Comparison of ENCODE assay signal across 21 cellular contexts in the genomic region with DNA sequence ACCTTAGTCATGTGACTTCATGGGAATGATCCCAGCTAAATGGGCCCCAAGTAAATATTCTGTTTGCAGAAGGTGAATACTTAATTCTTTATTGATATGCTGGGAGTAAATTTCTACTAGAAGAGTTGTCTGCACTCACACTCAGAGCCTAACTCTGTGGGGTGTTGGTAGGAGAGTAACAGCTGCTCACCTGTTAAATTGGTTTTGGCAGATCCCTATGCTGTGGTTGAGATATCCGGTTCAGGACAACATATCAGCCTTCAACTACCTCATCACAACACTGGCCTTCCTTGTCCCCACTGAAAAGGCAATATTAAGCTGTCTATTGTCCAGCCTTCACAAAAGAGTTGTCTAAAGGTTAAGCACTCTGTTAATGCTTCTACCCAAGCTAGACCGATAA.
DNase-seq lines count a peak whose midpoint lies in the region; ATAC-seq, FAIRE-seq and TF ChIP-seq lines count a peak whose summit lies in the region.
"Had no signal": no experiment of that assay in that cellular context is flagged by ENCODE, and none has a peak within 500 bp of the region (broad histone marks: within the 10 kb centered on the region; RNA-seq: fewer than 3 reads in every experiment).

No MANE protein-coding gene starts in this region.

- BruUV-seq in GM12878 (replicated peaks; lab: Mats Ljungman, UMichigan), result no TSS peak

- no peak for TF ChIP-seq CTCF in A549 (IDR thresholded peaks at IDR 0.05)
- no peak for TF ChIP-seq CTCF in MM.1S (IDR thresholded peaks at IDR 0.05; ENCODE audit: low read length)
- no peak for TF ChIP-seq CTCF in GM12878 (IDR thresholded peaks at IDR 0.05 in 2 of 3, conservative IDR thresholded peaks at IDR 0.05 in 1 of 3; ENCODE audit: control insufficient read depth in 2 of 3, extremely low read depth in 1 of 3, insufficient read depth in 1 of 3, low read depth in 3 of 3, low read length in 3 of 3)
- no peak for TF ChIP-seq CTCF in nephron (IDR thresholded peaks at IDR 0.05; ENCODE audit: unreplicated experiment in 3 of 3)

- H3K9ac ChIP-seq in MM.1S (ENCODE audit: low read length), result no peak overlapping the region
- no peak overlapping the region for H3K9ac ChIP-seq in GM12878 (ENCODE audit: control insufficient read depth, insufficient read depth, low read length)
- H3K9ac ChIP-seq: BLaER1, GM23248 had no signal

- no peak overlapping the region for H3K4me3 ChIP-seq in A549
- no peak overlapping the region for H3K4me3 ChIP-seq in MM.1S (ENCODE audit: low read length)
- no peak overlapping the region for H3K4me3 ChIP-seq in GM12878
- H3K4me3 ChIP-seq: BLaER1, GM23248 had no signal

- FAIRE-seq in A549 (lab: Jason Lieb, UNC), result no peak
- no peak for FAIRE-seq in GM12878 (lab: Jason Lieb, UNC)
- FAIRE-seq in urothelium cell line (lab: Jason Lieb, UNC), result no peak
- FAIRE-seq: H54, HTR-8/SVneo had no signal

- POLR2A ChIA-PET in A549 (lab: Yijun Ruan, JAX) (no interaction called here), GM12878 (lab: Charles Lee) (no interaction called here)

- TF ChIP-seq POLR2A in A549 (IDR thresholded peaks at IDR 0.05; ENCODE audit: low read length) (no peak), GM12878 (IDR thresholded peaks at IDR 0.05; ENCODE audit: low read depth, low read length) (no peak)

- H3K4me1 Mint-ChIP-seq in nephron, result peaks cover 8% of the 10 kb centered on the region
- H3K4me1 Mint-ChIP-seq in immature natural killer cell, result peaks cover 0 to 4% of the 10 kb centered on the region in 2 donors
- H3K4me1 Mint-ChIP-seq: CD14-positive monocyte; CD4-positive, alpha-beta memory T cell; IgD-negative memory B cell had no signal

- TF ChIP-seq RAD21 in A549 (conservative IDR thresholded peaks at IDR 0.05 in 1 of 2, IDR thresholded peaks at IDR 0.05 in 1 of 2) (no peak), GM12878 (IDR thresholded peaks at IDR 0.05; ENCODE audit: insufficient read depth, low read depth, low read length) (no peak)

- no peak for TF ChIP-seq EP300 in A549 (IDR thresholded peaks at IDR 0.05)
- TF ChIP-seq EP300 in GM12878 (IDR thresholded peaks at IDR 0.05; ENCODE audit: borderline replicate concordance in 1 of 2, control insufficient read depth in 1 of 2, low read depth in 2 of 2, low read length in 2 of 2), result no peak; a peak in 1 of 4 replicates

- WGBS in A549 (ENCODE audit: missing lambda C conversion rate), result 14% methylated on average over 2 of the region's 2 CpGs
- WGBS in GM12878 (ENCODE audit: insufficient coverage, insufficient replicate concordance, low lambda C conversion rate, missing lambda C conversion rate), result 41% methylated on average over 2 of the region's 2 CpGs

- no peaks in the 10 kb centered on the region for H3K79me2 ChIP-seq in MM.1S (ENCODE audit: low read length)
- no peaks in the 10 kb centered on the region for H3K79me2 ChIP-seq in GM12878 (ENCODE audit: control insufficient read depth, insufficient read depth, low read length)

- H3K36me3 Mint-ChIP-seq in nephron (ENCODE audit: low read depth) (no peaks in the 10 kb centered on the region), immature natural killer cell (no peaks in the 10 kb centered on the region)
- H3K36me3 Mint-ChIP-seq: CD14-positive monocyte; CD4-positive, alpha-beta memory T cell; IgD-negative memory B cell had no signal

- RAD21 ChIA-PET in GM12878 (lab: Charles Lee; ENCODE audit: unreplicated experiment), result interaction anchor here (1.3 kb wide), 1 partner anchor 140 kb away, joined by 3 read pairs; no protein-coding TSS in a partner anchor

- H3K27ac Mint-ChIP-seq in nephron (peak overlapping the region in 2 of 3 experiments; percentile 78 to 79), immature natural killer cell (no peak overlapping the region)
- H3K27ac Mint-ChIP-seq: CD4-positive, alpha-beta memory T cell; IgD-negative memory B cell had no signal

- in situ Hi-C loops in GM12878 (cut with MboI), result no loop called here

- H3K27me3 Mint-ChIP-seq in nephron (ENCODE audit: low read depth) (no peaks in the 10 kb centered on the region), immature natural killer cell (ENCODE audit: low read depth in 3 of 3) (peaks cover 0 to 2% (median 0%) of the 10 kb centered on the region in 3 donors)
- H3K27me3 Mint-ChIP-seq: CD4-positive, alpha-beta memory T cell; IgD-negative memory B cell had no signal

- H3K36me3 ChIP-seq in MM.1S (replicated peaks; ENCODE audit: insufficient read depth, low read length), result no peaks in the 10 kb centered on the region
- no peaks in the 10 kb centered on the region for H3K36me3 ChIP-seq in GM12878 (ENCODE audit: control insufficient read depth in 2 of 2, insufficient read depth in 2 of 2, low read length in 1 of 2)
- H3K36me3 ChIP-seq: BLaER1 had no signal

- H2AFZ ChIP-seq in MM.1S (ENCODE audit: low read length) (no peak overlapping the region), GM12878 (ENCODE audit: control insufficient read depth, low read depth, low read length) (no peak overlapping the region)
- H2AFZ ChIP-seq: GM23248 had no signal

- H3K4me1 ChIP-seq in A549 (no peaks in the 10 kb centered on the region), MM.1S (ENCODE audit: low read length) (peaks cover 19% of the 10 kb centered on the region), GM12878 (ENCODE audit: control insufficient read depth, insufficient read depth, low read length) (no peaks in the 10 kb centered on the region)
- H3K4me1 ChIP-seq: BLaER1 had no signal

- ATAC-seq in A549 (no peak), GM12878 (peak; percentile 41)

- 0 out of 2 replicates have a peak, but pooled peaks cover 5% of the 10 kb centered on the region for H3K27me3 ChIP-seq in MM.1S (replicated peaks; ENCODE audit: insufficient read depth, low read length)
- H3K27me3 ChIP-seq in GM12878 (replicated peaks in 1 of 2; ENCODE audit: control insufficient read depth in 2 of 2, insufficient read depth in 2 of 2, low read length in 1 of 2), result no peaks in the 10 kb centered on the region
- H3K27me3 ChIP-seq: BLaER1 had no signal

- SMC1A ChIA-PET in GM12878 (lab: Charles Lee; ENCODE audit: uncharacterized antibody, unreplicated experiment), result interaction anchor here (0.5 to 1.2 kb wide), 2 partner anchors 9 to 1723 kb away, joined by 3 read pairs; no protein-coding TSS in a partner anchor

- no peaks in the 10 kb centered on the region; the same call in 2 of the 3 replicates for H3K9me3 ChIP-seq in A549
- no peaks in the 10 kb centered on the region for H3K9me3 ChIP-seq in MM.1S (replicated peaks; ENCODE audit: insufficient read depth, low read length)
- no peaks in the 10 kb centered on the region; the same call in 2 of the 3 replicates for H3K9me3 ChIP-seq in GM12878 (replicated peaks; ENCODE audit: control insufficient read depth, insufficient read depth, low read length)

- H3K9me2 ChIP-seq in MM.1S (replicated peaks; ENCODE audit: insufficient read depth, low read length), result no peaks in the 10 kb centered on the region

- no peak for DNase-seq in A549 (ENCODE audit: low read depth in 1 of 2, low spot score in 1 of 2)
- DNase-seq in MM.1S, result peak; percentile 35
- no peak for DNase-seq in GM12878 (ENCODE audit: low read depth, low spot score)
- no peak for DNase-seq in SW480 (ENCODE audit: low spot score)
- no peak for DNase-seq in immature natural killer cell
- no peak for DNase-seq in HuH-7.5 (ENCODE audit: low spot score)
- DNase-seq in urothelium cell line (ENCODE audit: low spot score), result no peak
- DNase-seq: CD4-positive, alpha-beta memory T cell; DMS153; DMS79; GF-D8; GM23248; HCEC 1CT had no signal

- no peak overlapping the region for H3K4me2 ChIP-seq in A549
- peak overlapping the region; percentile 18; the same call in 1 of the 2 replicates for H3K4me2 ChIP-seq in MM.1S (ENCODE audit: low read depth, low read length)
- no peak overlapping the region for H3K4me2 ChIP-seq in GM12878 (ENCODE audit: control insufficient read depth, insufficient read depth)
- H3K4me2 ChIP-seq: BLaER1 had no signal

- CTCF ChIA-PET in A549 (lab: Yijun Ruan, JAX) (no interaction called here), GM12878 (lab: Yijun Ruan, JAX) (interaction anchor here (0.6 kb wide), 1 partner anchor 1075 kb away, joined by 3 read pairs; no protein-coding TSS in a partner anchor)

- no peak overlapping the region for H3K4me3 Mint-ChIP-seq in nephron
- no peak overlapping the region for H3K4me3 Mint-ChIP-seq in immature natural killer cell
- H3K4me3 Mint-ChIP-seq: CD14-positive monocyte; CD4-positive, alpha-beta memory T cell; IgD-negative memory B cell had no signal

- no peaks in the 10 kb centered on the region for H4K20me1 ChIP-seq in MM.1S (ENCODE audit: insufficient read depth, low read length)
- no peaks in the 10 kb centered on the region for H4K20me1 ChIP-seq in GM12878 (ENCODE audit: control insufficient read depth, insufficient read depth)
- H4K20me1 ChIP-seq: BLaER1 had no signal

- H3F3A ChIP-seq in MM.1S (ENCODE audit: insufficient read depth, low read length), result peaks cover 10% of the 10 kb centered on the region

- intact Hi-C loops in GM12878 (cut with micrococcal nuclease; ENCODE audit: unreplicated experiment), result no loop called here

- H3K27ac ChIP-seq in A549 (no peak overlapping the region), MM.1S (ENCODE audit: low read length) (no peak overlapping the region), GM12878 (ENCODE audit: control insufficient read depth, insufficient read depth) (no peak overlapping the region)
- H3K27ac ChIP-seq: 22Rv1, BLaER1, GM23248, HL-60 had no signal

- no peaks in the 10 kb centered on the region for H3K9me3 Mint-ChIP-seq in nephron
- H3K9me3 Mint-ChIP-seq in immature natural killer cell, result peaks cover 0 to 12% (median 4%) of the 10 kb centered on the region in 6 donors

TF ChIP-seq in A549, 52 proteins besides CTCF, POLR2A, EP300 and RAD21 (continues in another document):
- TF ChIP-seq MYC (IDR thresholded peaks at IDR 0.05; ENCODE audit: borderline replicate concordance, low read length), result no peak
- TF ChIP-seq, protein P1, sequence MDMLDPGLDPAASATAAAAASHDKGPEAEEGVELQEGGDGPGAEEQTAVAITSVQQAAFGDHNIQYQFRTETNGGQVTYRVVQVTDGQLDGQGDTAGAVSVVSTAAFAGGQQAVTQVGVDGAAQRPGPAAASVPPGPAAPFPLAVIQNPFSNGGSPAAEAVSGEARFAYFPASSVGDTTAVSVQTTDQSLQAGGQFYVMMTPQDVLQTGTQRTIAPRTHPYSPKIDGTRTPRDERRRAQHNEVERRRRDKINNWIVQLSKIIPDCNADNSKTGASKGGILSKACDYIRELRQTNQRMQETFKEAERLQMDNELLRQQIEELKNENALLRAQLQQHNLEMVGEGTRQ (IDR thresholded peaks at IDR 0.05), result 0 out of 2 replicates have a peak, but pooled peaks have one; percentile 20
- TF ChIP-seq ZC3H11A (IDR thresholded peaks at IDR 0.05), result no peak

TF ChIP-seq in GM12878, 131 proteins besides CTCF, POLR2A, EP300 and RAD21:
- TF ChIP-seq IKZF1 (conservative IDR thresholded peaks at IDR 0.05), result peak; percentile 41; the same call in 1 of the 2 replicates
- no peak for TF ChIP-seq TARDBP (IDR thresholded peaks at IDR 0.05; ENCODE audit: borderline replicate concordance)
- TF ChIP-seq DPF2 (IDR thresholded peaks at IDR 0.05), result no peak
- peak; percentile 55; the same call in 1 of the 2 replicates for TF ChIP-seq RAD51 (IDR thresholded peaks at IDR 0.05)

Comparison
In these comparisons a context has a peak if more than half of its experiments do, and no peak if none do; other contexts are left out.
1. H3K27ac Mint-ChIP-seq: peak in nephron (2 of 3); none in immature natural killer cell (0 of 6).